9 cellular contexts compared by ENCODE assay signal in the genomic region with DNA sequence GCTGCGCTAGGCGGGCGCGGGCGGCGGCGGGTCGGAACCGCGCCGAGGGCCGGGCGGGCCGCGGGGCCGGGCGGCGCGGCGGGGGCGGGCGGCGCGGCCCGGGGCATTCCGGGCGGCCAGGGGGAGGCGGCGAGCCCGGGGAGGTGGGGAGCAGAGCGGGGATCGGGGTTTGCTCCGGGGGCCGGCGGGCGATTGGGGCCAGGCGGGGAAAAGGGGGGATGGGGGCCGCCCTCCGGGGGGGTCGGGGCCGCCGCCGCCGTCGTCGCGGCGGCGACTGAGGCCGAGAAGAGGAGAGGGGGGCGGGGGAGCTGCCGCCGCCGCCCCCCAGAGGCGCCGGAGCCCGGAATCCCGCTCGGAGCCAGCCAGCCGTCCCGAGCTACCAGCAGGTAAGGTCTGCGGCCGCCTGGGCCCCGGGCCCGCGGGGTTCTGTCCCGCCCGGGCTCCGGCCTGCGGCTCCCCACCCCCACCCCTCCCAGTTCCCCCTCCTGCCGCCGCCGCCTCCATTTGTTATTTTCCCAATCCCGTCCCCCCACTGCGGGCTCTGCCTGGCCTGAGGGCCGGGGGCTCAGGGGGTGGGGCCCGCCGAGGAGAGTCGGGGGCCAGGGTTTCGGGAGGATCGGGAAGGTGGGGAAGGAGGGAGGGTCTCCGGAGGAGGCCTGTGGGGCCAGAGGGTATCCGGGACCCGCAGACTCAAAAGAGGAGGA. TPM values are rescaled to one million over a fixed set of nuclear protein-coding genes. Genes with fewer than 3 reads are reported as not detected.
DNase-seq lines count a peak whose midpoint lies in the region; ATAC-seq and TF ChIP-seq lines count a peak whose summit lies in the region.
"Had no signal": no experiment of that assay in that cellular context is flagged by ENCODE, and none has a peak within 500 bp of the region (broad histone marks: within the 10 kb centered on the region; RNA-seq: fewer than 3 reads in every experiment).

No MANE protein-coding gene starts in this region.

- peak overlapping the region; percentile 100 for H3K4ac ChIP-seq in mesendoderm (ENCODE audit: low read depth, low read length)

- peaks cover 20% of the 10 kb centered on the region; the same call in 1 of the 2 replicates for H3K79me2 ChIP-seq in KMS-11 (ENCODE audit: insufficient read depth, low read depth)
- peaks cover 38% of the 10 kb centered on the region for H3K79me2 ChIP-seq in mesendoderm (ENCODE audit: control insufficient read depth, insufficient read depth, low read length)

- no peaks in the 10 kb centered on the region for H3K9me3 ChIP-seq in uterus

- H2BK120ac ChIP-seq in mesendoderm (ENCODE audit: low read depth, low read length), result peak overlapping the region; percentile 99

- H3K9ac ChIP-seq in KMS-11, result peak overlapping the region; percentile 86
- peak overlapping the region; percentile 96 for H3K9ac ChIP-seq in mesendoderm (ENCODE audit: low read length)

- peak overlapping the region; percentile 54 for H2BK5ac ChIP-seq in mesendoderm (ENCODE audit: low read length)

- H2AK5ac ChIP-seq in mesendoderm (ENCODE audit: low read length), result peak overlapping the region; percentile 22

- H3K23ac ChIP-seq in mesendoderm (ENCODE audit: low read length), result no peak overlapping the region

- H3K4me1 ChIP-seq in KMS-11 (ENCODE audit: low read depth, poor library complexity, severe bottlenecking) (peaks cover 35% of the 10 kb centered on the region), mesendoderm (ENCODE audit: control insufficient read depth, low read depth, low read length) (peaks cover 19% of the 10 kb centered on the region), uterus (peaks cover 9 to 18% of the 10 kb centered on the region in 2 donors)

- H3K4me3 ChIP-seq in BJ (ENCODE audit: low read depth, low read length), result peak overlapping the region; percentile 55
- no peak overlapping the region for H3K4me3 ChIP-seq in KMS-11 (IDR thresholded peaks at IDR 0.05; ENCODE audit: insufficient read depth, low read depth, low read length)
- peak overlapping the region; percentile 79 for H3K4me3 ChIP-seq in choroid plexus epithelial cell (ENCODE audit: low read depth, low read length)
- peak overlapping the region; percentile 95 for H3K4me3 ChIP-seq in mesendoderm (ENCODE audit: low read length)
- peak overlapping the region; percentile 74 to 93 for H3K4me3 ChIP-seq in uterus

- TF ChIP-seq CTCF in BJ (IDR thresholded peaks at IDR 0.05; ENCODE audit: insufficient read depth, low read depth, low read length) (no peak), KMS-11 (conservative IDR thresholded peaks at IDR 0.05; ENCODE audit: low read depth, low read length) (no peak), choroid plexus epithelial cell (conservative IDR thresholded peaks at IDR 0.05; ENCODE audit: low read depth, low read length) (no peak), uterus (IDR thresholded peaks at IDR 0.05) (no peak)

- H3K18ac ChIP-seq in mesendoderm (ENCODE audit: low read length), result peak overlapping the region; percentile 99

- H3K36me3 ChIP-seq in BJ (ENCODE audit: control insufficient read depth, insufficient read depth, low read length) (peaks cover 2% of the 10 kb centered on the region), KMS-11 (ENCODE audit: insufficient read depth) (no peaks in the 10 kb centered on the region), mesendoderm (ENCODE audit: control insufficient read depth, insufficient read depth, low read length) (peaks cover 3% of the 10 kb centered on the region), uterus (no peaks in the 10 kb centered on the region)

- no CpG with 5 or more reads among the region's 84 CpGs for WGBS in mesendoderm (ENCODE audit: extremely low coverage, insufficient coverage, low lambda C conversion rate)

- H3K27me3 ChIP-seq in BJ (ENCODE audit: control insufficient read depth, insufficient read depth, low read length) (no peaks in the 10 kb centered on the region), KMS-11 (ENCODE audit: insufficient read depth, low read depth) (no peaks in the 10 kb centered on the region), mesendoderm (ENCODE audit: insufficient read depth, low read length, poor library complexity) (no peaks in the 10 kb centered on the region), uterus (no peaks in the 10 kb centered on the region)

- H4K5ac ChIP-seq in mesendoderm (ENCODE audit: low read length), result no peak overlapping the region

- no peak for TF ChIP-seq POLR2A in uterus (IDR thresholded peaks at IDR 0.05)

- CTCF ChIA-PET in BJ (lab: Yijun Ruan, JAX), result interaction anchor here (1.1 to 1.9 kb wide), 3 partner anchors 9 to 59 kb away, joined by 3 to 11 read pairs (median 3); no protein-coding TSS in a partner anchor

- no peaks in the 10 kb centered on the region for H4K20me1 ChIP-seq in KMS-11 (ENCODE audit: insufficient read depth)

- DNase-seq in BJ (ENCODE audit: low read depth) (no peak), choroid plexus epithelial cell (ENCODE audit: low read depth) (no peak), mesendoderm (no peak), uterus (peak; percentile 47 to 51)

- intact Hi-C loops in uterus (cut with DNase I; ENCODE audit: low total_unique reads), result no loop called here

- H3K4me2 ChIP-seq in KMS-11, result peak overlapping the region; percentile 78
- H3K4me2 ChIP-seq in mesendoderm (ENCODE audit: low read length), result peak overlapping the region; percentile 98

- H3K79me1 ChIP-seq in mesendoderm (ENCODE audit: low read length), result peaks cover 12% of the 10 kb centered on the region

- ATAC-seq in GM19467 (IDR thresholded peaks at IDR 0.05; ENCODE audit: unreplicated experiment) (no peak), HG03095 (IDR thresholded peaks at IDR 0.05; ENCODE audit: unreplicated experiment) (no peak), GM18498 (IDR thresholded peaks at IDR 0.05; ENCODE audit: unreplicated experiment) (no peak)

- H3K27ac ChIP-seq in KMS-11 (no peak overlapping the region), mesendoderm (ENCODE audit: low read depth, low read length) (peak overlapping the region; percentile 57), uterus (peak overlapping the region; percentile 97 to 99)

- peak overlapping the region; percentile 90 for H4K8ac ChIP-seq in mesendoderm (ENCODE audit: low read depth, low read length)

- H2AFZ ChIP-seq in KMS-11 (ENCODE audit: low read depth), result no peak overlapping the region

- H2BK15ac ChIP-seq in mesendoderm (replicated peaks; ENCODE audit: low read depth), result no peak overlapping the region

- POLR2A ChIA-PET in BJ (lab: Charles Lee), result interaction anchor here (0.6 to 1.1 kb wide), 2 partner anchors 10 to 240 kb away, joined by 6 read pairs; no protein-coding TSS in a partner anchor

- peak overlapping the region; percentile 98 for H3K56ac ChIP-seq in mesendoderm (ENCODE audit: low read length)

RNA-seq across cellular contexts. Expression of a gene that starts 0.4 kb away (rescaled TPM):
- polyA plus RNA-seq in BJ (2011; rRNA removed), result 13.0 and 15.9 TPM in 2 replicates
- 12.4 and 35.5 TPM in 2 replicates for polyA minus RNA-seq in BJ (2011; rRNA and poly(A)+ RNA removed)
- polyA plus RNA-seq in mesendoderm (2013, experiment 1 of 2), result 69.5 TPM
- polyA plus RNA-seq in mesendoderm (2013, experiment 2 of 2), result 69.1 TPM
- total RNA-seq in uterus, result 100 to 1,000 TPM in 1 of 4 donors, 10 to 100 TPM in 3; 10.8 to 283 (median 28.7) TPM

RNA-seq across cellular contexts. Expression of a gene that starts 13.8 kb away (rescaled TPM):
- 27.9 and 29.7 TPM in 2 replicates for polyA plus RNA-seq in BJ (2011; rRNA removed)
- polyA minus RNA-seq in BJ (2011; rRNA and poly(A)+ RNA removed), result 16.1 and 19.4 TPM in 2 replicates
- polyA plus RNA-seq in mesendoderm (2013, experiment 1 of 2), result 12.1 TPM
- 12.4 TPM for polyA plus RNA-seq in mesendoderm (2013, experiment 2 of 2)
- 10 to 100 TPM in 3 of 4 donors, 1 to 10 TPM in 1; 9.7 to 84.7 (median 24.4) TPM for total RNA-seq in uterus

RNA-seq across cellular contexts. Expression of a gene that starts 15.5 kb away (rescaled TPM):
- polyA plus RNA-seq in BJ (2011; rRNA removed), result not detected in 2 replicates
- polyA minus RNA-seq in BJ (2011; rRNA and poly(A)+ RNA removed), result not detected in 2 replicates
- not detected for polyA plus RNA-seq in mesendoderm (2013, experiment 1 of 2)
- polyA plus RNA-seq in mesendoderm (2013, experiment 2 of 2), result not detected
- not detected for total RNA-seq in uterus
- total RNA-seq: lung microvascular endothelial cell had no signal

RNA-seq across cellular contexts. Expression of a gene that starts 15.7 kb away (rescaled TPM):
- polyA plus RNA-seq in BJ (2011; rRNA removed), result 489 and 709 TPM in 2 replicates
- polyA minus RNA-seq in BJ (2011; rRNA and poly(A)+ RNA removed), result 56.3 and 104 TPM in 2 replicates
- polyA plus RNA-seq in mesendoderm (2013, experiment 1 of 2), result 146 TPM
- 141 TPM for polyA plus RNA-seq in mesendoderm (2013, experiment 2 of 2)
- total RNA-seq in uterus, result 1,000 to 10,000 TPM in 2 of 4 donors, 100 to 1,000 TPM in 2; 259 to 2,496 (median 1,289) TPM

RNA-seq across cellular contexts. Expression of a gene that starts 23.0 kb away (rescaled TPM):
- polyA plus RNA-seq in BJ (2011; rRNA removed), result 0.15 and 0.27 TPM in 2 replicates
- polyA minus RNA-seq in BJ (2011; rRNA and poly(A)+ RNA removed), result 0.14 TPM in 1 of 2 replicates, not detected in the other
- 13.2 TPM for polyA plus RNA-seq in mesendoderm (2013, experiment 1 of 2)
- 14.1 TPM for polyA plus RNA-seq in mesendoderm (2013, experiment 2 of 2)
- total RNA-seq in uterus, result 10 to 100 TPM in 2 of 4 donors, under 1 TPM in 2; 0.59 to 19.8 (median 5.9) TPM

Comparison
In these comparisons a context has a peak if more than half of its experiments do, and no peak if none do; other contexts are left out.
1. DNase-seq: peak in uterus (2 of 2); none in BJ (single experiment), choroid plexus epithelial cell (single experiment) and mesendoderm (single experiment).